14 cellular contexts compared by ENCODE assay signal in genomic region chr3:126056681-126057546, GRCh38. TPM values are rescaled to one million over a fixed set of nuclear protein-coding genes. Genes with fewer than 3 reads are reported as not detected.
A peak's percentile ranks its signal among the peaks of the same experiment; 100 is the strongest.
DNase-seq lines count a peak whose midpoint lies in the region; ATAC-seq, FAIRE-seq and TF ChIP-seq lines count a peak whose summit lies in the region.
"Had no signal": no experiment of that assay in that cellular context is flagged by ENCODE, and none has a peak within 500 bp of the region (broad histone marks: within the 10 kb centered on the region; RNA-seq: fewer than 3 reads in every experiment).

No MANE protein-coding gene starts in this region.

- no peak for TF ChIP-seq POLR2A in IMR-90 (IDR thresholded peaks at IDR 0.05; ENCODE audit: low read depth, low read length)
- 0 out of 4 replicates have a peak, but pooled peaks of 1 of the 2 experiments have one; percentile 32 for TF ChIP-seq POLR2A in HepG2 (IDR thresholded peaks at IDR 0.05; ENCODE audit: insufficient read depth in 1 of 2, low read depth in 2 of 2, low read length in 2 of 2)

- H3K4me2 ChIP-seq in IMR-90 (ENCODE audit: low read depth, low read length) = no peak overlapping the region
- peak overlapping the region; percentile 56 for H3K4me2 ChIP-seq in HepG2 (ENCODE audit: low read depth, low read length)

- FAIRE-seq in HepG2 (lab: Jason Lieb, UNC) = peak; percentile 52
- FAIRE-seq: D721Med had no signal

- no peak overlapping the region for H3K4ac ChIP-seq in IMR-90 (ENCODE audit: low read depth, low read length)

- H3K27me3 ChIP-seq in IMR-90 (ENCODE audit: control insufficient read depth, insufficient read depth, low read length) (no peaks in the 10 kb centered on the region), HepG2 (ENCODE audit: control insufficient read depth in 1 of 2, insufficient read depth in 2 of 2, low read length in 2 of 2) (no peaks in the 10 kb centered on the region)
- H3K27me3 ChIP-seq: SJCRH30 had no signal

- peaks cover 14% of the 10 kb centered on the region; the same call in 1 of the 2 replicates for H3K9me1 ChIP-seq in IMR-90 (ENCODE audit: insufficient read depth, low read length)

- TF ChIP-seq EP300 in HepG2 (IDR thresholded peaks at IDR 0.05; ENCODE audit: low read depth in 2 of 2, low read length in 2 of 2) (0 out of 4 replicates have a peak, but pooled peaks of 1 of the 2 experiments have one; percentile 16), HepG2 (CRISPR knock-in tag; IDR thresholded peaks at IDR 0.05; ENCODE audit: borderline replicate concordance) (0 out of 2 replicates have a peak, but pooled peaks have one; percentile 44)

- in situ Hi-C loops in IMR-90 (cut with MboI; ENCODE audit: low sequenced_read_pairs) (no loop called here), HepG2 (cut with HindIII; ENCODE audit: extremely low pct_ligation_motif_present, low pct_unique_long_range_greater_than_20kb) (no loop called here)

- H3K23ac ChIP-seq in IMR-90 (ENCODE audit: low read depth, low read length) = no peak overlapping the region

- no peak for ATAC-seq in IMR-90 (ENCODE audit: low read depth)
- ATAC-seq in HepG2 = peak; percentile 97
- no peak for ATAC-seq in HG02588 (IDR thresholded peaks at IDR 0.05; ENCODE audit: unreplicated experiment)
- ATAC-seq: natural killer cell had no signal

- H2AFZ ChIP-seq in IMR-90 (replicated peaks; ENCODE audit: low read length, poor library complexity) = peak overlapping the region; percentile 58
- H2AFZ ChIP-seq in HepG2 (ENCODE audit: low read length) = no peak overlapping the region

- no peak overlapping the region for H3K56ac ChIP-seq in IMR-90 (ENCODE audit: extremely low read depth, insufficient read depth, low read length)

- H2AK9ac ChIP-seq in IMR-90 (replicated peaks; ENCODE audit: low read depth, low read length, poor library complexity) = peak overlapping the region; percentile 3

- no peak overlapping the region for H2BK20ac ChIP-seq in IMR-90 (ENCODE audit: low read depth, low read length)

- dilution Hi-C loops in IMR-90 (cut with HindIII; ENCODE audit: low sequenced_read_pairs, unreplicated experiment) = no loop called here

- H3K4me3 ChIP-seq in IMR-90 (ENCODE audit: insufficient read depth, low read depth, low read length) (no peak overlapping the region), cardiac fibroblast (replicated peaks in 1 of 2; ENCODE audit: low read depth in 2 of 2, low read length in 2 of 2) (no peak overlapping the region), HepG2 (replicated peaks in 1 of 3; ENCODE audit: insufficient read depth in 1 of 3, low read depth in 2 of 3, low read length in 3 of 3) (peak overlapping the region in 1 of 3 experiments; percentile 44; a peak in 1 of 6 replicates)
- H3K4me3 ChIP-seq: SJCRH30 had no signal

- peak; percentile 2 for DNase-seq in IMR-90
- peak; percentile 14 to 48 for DNase-seq in cardiac fibroblast (ENCODE audit: low read depth in 2 of 2)
- DNase-seq in HepG2 (ENCODE audit: low spot score) = peak; percentile 85
- peak in 28 of 49 donors; percentile 10 to 81 (median 46) for DNase-seq in substantia nigra (lab: John Stamatoyannopoulos, UW)
- no peak for DNase-seq in stimulated activated naive CD4-positive, alpha-beta T cell (lab: John Stamatoyannopoulos, UW)
- DNase-seq in activated naive CD4-positive, alpha-beta T cell treated with anti-CD3 and anti-CD28 coated beads, Interleukin-2, amount 50 U/mL, for 16 hours = no peak
- DNase-seq: activated CD4-positive, alpha-beta T cell treated with anti-CD3 and anti-CD28 coated beads for 4 hours; activated naive CD4-positive, alpha-beta T cell treated with Interleukin-2 at 50 U/mL for 16 hours; effector CD8-positive, alpha-beta T cell; natural killer cell; SJCRH30; stimulated activated CD4-positive, alpha-beta T cell treated with anti-CD3 and anti-CD28 coated beads, Interleukin-2, amount 100 ng/mL, for 48 hours had no signal

- CTCF ChIA-PET in IMR-90 (lab: Yijun Ruan, JAX) (no interaction called here), HepG2 (lab: Yijun Ruan, JAX; ENCODE audit: low intra/inter-chr PET ratio, low total read pairs) (no interaction called here)

- no peak overlapping the region for H2BK5ac ChIP-seq in IMR-90 (ENCODE audit: low read depth, low read length, poor library complexity, severe bottlenecking)

- H2BK120ac ChIP-seq in IMR-90 (ENCODE audit: low read depth, low read length) = no peak overlapping the region

- no peak overlapping the region for H3K27ac ChIP-seq in IMR-90 (ENCODE audit: insufficient read depth, low read length)
- H3K27ac ChIP-seq in HepG2 (ENCODE audit: extremely low read length, insufficient read depth, low read length) = peak overlapping the region; percentile 34
- peak overlapping the region; percentile 52 for H3K27ac ChIP-seq in substantia nigra (ENCODE audit: low read depth, low read length, poor library complexity, severe bottlenecking)
- H3K27ac ChIP-seq: SJCRH30 had no signal

- no peaks in the 10 kb centered on the region for H3K79me2 ChIP-seq in HepG2 (ENCODE audit: insufficient read depth, low read length)

- BruUV-seq in IMR-90 (replicated peaks; lab: Mats Ljungman, UMichigan) (no TSS peak), HepG2 (replicated peaks; lab: Mats Ljungman, UMichigan) (no TSS peak)

- no peak overlapping the region for H3K18ac ChIP-seq in IMR-90 (ENCODE audit: low read depth, low read length)

- H4K5ac ChIP-seq in IMR-90 (ENCODE audit: low read depth, low read length) = no peak overlapping the region

- no peak overlapping the region for H4K8ac ChIP-seq in IMR-90 (ENCODE audit: low read depth in 2 of 2, low read length in 2 of 2)

- TF ChIP-seq RAD21 in IMR-90 (IDR thresholded peaks at IDR 0.05; ENCODE audit: low read length) (no peak), HepG2 (CRISPR knock-in tag; IDR thresholded peaks at IDR 0.05) (0 out of 2 replicates have a peak, but pooled peaks have one; percentile 29)

- H4K20me1 ChIP-seq in IMR-90 (ENCODE audit: insufficient read depth, low read length) (no peaks in the 10 kb centered on the region; the same call in 1 of the 2 replicates), HepG2 (ENCODE audit: insufficient read depth, low read length) (no peaks in the 10 kb centered on the region)

- TF ChIP-seq CTCF in IMR-90 (conservative IDR thresholded peaks at IDR 0.05; ENCODE audit: low read depth, low read length) (no peak), cardiac fibroblast (IDR thresholded peaks at IDR 0.05; ENCODE audit: low read depth, low read length) (no peak), HepG2 (CRISPR knock-in tag; IDR thresholded peaks at IDR 0.05) (peak; percentile 7; the same call in 1 of the 2 replicates)

- no peak overlapping the region for H3K14ac ChIP-seq in IMR-90 (replicated peaks; ENCODE audit: low read depth, low read length)

- WGBS in IMR-90 (ENCODE audit: extremely low coverage in 2 of 2, insufficient read length in 1 of 2), 2 experiments = 69% methylated on average over 5 of the region's 15 CpGs; no CpG with 5 or more reads in 1 of the 2 experiments
- 59% methylated on average over 4 of the region's 15 CpGs for WGBS in HepG2 (ENCODE audit: low lambda C conversion rate)

- no peak overlapping the region for H2AK5ac ChIP-seq in IMR-90 (ENCODE audit: low read depth, low read length)

- no peaks in the 10 kb centered on the region; the same call in 1 of the 2 replicates for H3K4me1 ChIP-seq in IMR-90 (ENCODE audit: control insufficient read depth, insufficient read depth, low read length)
- H3K4me1 ChIP-seq in HepG2 (ENCODE audit: insufficient read depth, low read length) = peaks cover 38% of the 10 kb centered on the region
- H3K4me1 ChIP-seq: SJCRH30 had no signal

- intact Hi-C loops in IMR-90 (cut with micrococcal nuclease) = no loop called here
- intact Hi-C loops in HepG2 (cut with micrococcal nuclease; ENCODE audit: unreplicated experiment) = loop anchor here (10.0 kb wide), 1 partner anchor 62 kb away; no protein-coding TSS in a partner anchor

- H4K91ac ChIP-seq in IMR-90 (ENCODE audit: insufficient read depth, low read depth, low read length) = no peak overlapping the region

- H3K36me3 ChIP-seq in IMR-90 (ENCODE audit: control insufficient read depth, insufficient read depth, low read length) (no peaks in the 10 kb centered on the region), HepG2 (replicated peaks in 1 of 2; ENCODE audit: control insufficient read depth in 1 of 2, insufficient read depth in 2 of 2, low read length in 2 of 2) (no peaks in the 10 kb centered on the region)
- H3K36me3 ChIP-seq: SJCRH30 had no signal

- H3K9me3 ChIP-seq in IMR-90 (ENCODE audit: control insufficient read depth, insufficient read depth, low read length) = no peaks in the 10 kb centered on the region
- H3K9me3 ChIP-seq in HepG2 (ENCODE audit: low read length) = no peaks in the 10 kb centered on the region
- H3K9me3 ChIP-seq: SJCRH30 had no signal

- no peak overlapping the region for H3K9ac ChIP-seq in IMR-90 (ENCODE audit: low read depth, low read length)
- H3K9ac ChIP-seq in HepG2 (ENCODE audit: insufficient read depth, low read depth, low read length) = peak overlapping the region; percentile 25

- 0 out of 4 replicates have a peak, but pooled peaks cover 0 to 3% of the 10 kb centered on the region in 2 experiments for H3K79me1 ChIP-seq in IMR-90 (ENCODE audit: low read depth in 1 of 2, low read length in 2 of 2)

- no peak overlapping the region for H2BK15ac ChIP-seq in IMR-90 (ENCODE audit: low read depth, low read length)

- POLR2A ChIA-PET in IMR-90 (lab: Charles Lee; ENCODE audit: unreplicated experiment) (no interaction called here), HepG2 (lab: Yijun Ruan, JAX) (interaction anchor here (0.7 to 1.4 kb wide), 2 partner anchors 10 to 27 kb away, joined by 3 to 4 read pairs; partner anchors contain the start of gene SLC41A3)

RNA-seq across cellular contexts. Expression of gene SLC41A3, which starts 27.0 kb away (rescaled TPM):
- total RNA-seq in IMR-90 (2012; rRNA removed) (26.7 and 30.5 TPM in 2 replicates), HepG2 (2016; rRNA removed; fragmentation: Illumina TruSeq; extraction: Trizol) (16.2 and 26.0 TPM in 2 replicates)
- polyA plus RNA-seq in IMR-90 (2012; rRNA removed) (43.5 and 44.7 TPM in 2 replicates), HepG2 (2011; rRNA removed) (71.1 and 86.1 TPM in 2 replicates)
- 46.5 and 59.0 TPM in 2 replicates for polyA plus RNA-seq in IMR-90 (2012; cell fraction: cytosol; rRNA removed)
- polyA plus RNA-seq in IMR-90 (2012; cell fraction: nucleus; rRNA removed; ENCODE audit: low replicate concordance) = 48.1 and 91.7 TPM in 2 replicates
- 13.0 and 13.9 TPM in 2 replicates for total RNA-seq in HepG2 (2016; cell fraction: cytosol; rRNA removed; fragmentation: Illumina TruSeq; extraction: Trizol; ENCODE audit: low read depth)
- total RNA-seq in HepG2 (2016; cell fraction: insoluble cytoplasmic fraction; rRNA removed; fragmentation: Illumina TruSeq; extraction: Trizol) = 14.4 and 25.9 TPM in 2 replicates
- 26.7 and 29.5 TPM in 2 replicates for total RNA-seq in HepG2 (2016; cell fraction: membrane; rRNA removed; fragmentation: Illumina TruSeq; extraction: Trizol)
- 29.5 and 32.0 TPM in 2 replicates for total RNA-seq in HepG2 (2016; cell fraction: nucleus; rRNA removed; fragmentation: Illumina TruSeq; extraction: Trizol)
- polyA plus RNA-seq in HepG2 (2011; cell fraction: cytosol; rRNA removed) = 96.6 and 106 TPM in 2 replicates
- 91.3 and 94.1 TPM in 2 replicates for polyA plus RNA-seq in HepG2 (2011; cell fraction: nucleus; rRNA removed)
- 29.5 and 44.0 TPM in 2 replicates for polyA plus RNA-seq in HepG2 (2012)
- polyA plus RNA-seq in HepG2 (2016; cell fraction: cytosol; fragmentation: Illumina TruSeq; extraction: Trizol; ENCODE audit: low read depth) = 14.8 and 14.9 TPM in 2 replicates
- 15.7 and 17.4 TPM in 2 replicates for polyA plus RNA-seq in HepG2 (2016; cell fraction: insoluble cytoplasmic fraction; fragmentation: Illumina TruSeq; extraction: Trizol; ENCODE audit: low read depth)
- polyA plus RNA-seq in HepG2 (2016; cell fraction: membrane; fragmentation: Illumina TruSeq; extraction: Trizol; ENCODE audit: low read depth) = 21.4 and 26.3 TPM in 2 replicates
- 46.8 and 48.2 TPM in 2 replicates for polyA plus RNA-seq in HepG2 (2016; cell fraction: nucleus; fragmentation: Illumina TruSeq; extraction: Trizol; ENCODE audit: insufficient read depth, low read depth)
- polyA minus RNA-seq in HepG2 (2011; rRNA and poly(A)+ RNA removed; ENCODE audit: low replicate concordance) = 115 and 139 TPM in 2 replicates
- polyA minus RNA-seq in HepG2 (2011; cell fraction: cytosol; rRNA and poly(A)+ RNA removed) = 31.0 and 41.7 TPM in 2 replicates
- 32.1 and 40.2 TPM in 2 replicates for polyA minus RNA-seq in HepG2 (2011; cell fraction: nucleus; rRNA and poly(A)+ RNA removed)

Comparison
In these comparisons a context has a peak if more than half of its experiments do, and no peak if none do; other contexts are left out.
1. DNase-seq: peak in IMR-90 (single experiment), cardiac fibroblast (2 of 2), HepG2 (single experiment) and substantia nigra (28 of 49); none in stimulated activated naive CD4-positive, alpha-beta T cell (0 of 6) and activated naive CD4-positive, alpha-beta T cell treated with anti-CD3 and anti-CD28 coated beads, Interleukin-2, amount 50 U/mL, for 16 hours (single experiment).